Comparison of ENCODE assay signal across 22 cellular contexts in the genomic region with DNA sequence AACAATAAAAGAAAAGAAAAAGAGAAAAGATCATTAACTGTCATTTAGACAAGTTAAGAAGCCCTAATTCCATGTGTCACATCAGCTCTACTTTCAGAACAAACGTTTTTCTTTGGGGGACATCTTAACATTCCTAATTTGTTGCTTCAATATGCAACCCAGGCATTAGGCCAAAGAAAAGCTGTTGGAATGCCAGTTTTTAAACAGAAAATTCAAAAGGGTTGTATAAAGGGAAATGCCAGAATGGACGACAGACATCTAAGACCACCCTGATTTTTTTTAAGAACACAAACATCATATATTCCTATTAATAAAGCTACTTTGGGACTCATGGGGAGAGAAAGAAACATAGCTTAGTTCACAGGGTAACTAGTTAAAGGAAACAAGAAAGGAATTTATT.
A peak's percentile ranks its signal among the peaks of the same experiment; 100 is the strongest.
DNase-seq lines count a peak whose midpoint lies in the region; ATAC-seq, FAIRE-seq and TF ChIP-seq lines count a peak whose summit lies in the region.
"Had no signal": no experiment of that assay in that cellular context is flagged by ENCODE, and none has a peak within 500 bp of the region (broad histone marks: within the 10 kb centered on the region; RNA-seq: fewer than 3 reads in every experiment).

No MANE protein-coding gene starts in this region.

- peaks cover 4% of the 10 kb centered on the region for H3K9me3 ChIP-seq in adipocyte (ENCODE audit: control insufficient read depth, low read length)
- no peaks in the 10 kb centered on the region for H3K9me3 ChIP-seq in upper lobe of right lung

- no peak overlapping the region for H3K27ac ChIP-seq in upper lobe of right lung
- H3K27ac ChIP-seq: 22Rv1, BLaER1, KMS-11, PC-9 had no signal

- H3K4me1 ChIP-seq in adipocyte (ENCODE audit: control insufficient read depth, insufficient read depth, low read length) = peaks cover 6% of the 10 kb centered on the region
- H3K4me1 ChIP-seq in upper lobe of right lung = no peaks in the 10 kb centered on the region
- H3K4me1 ChIP-seq: BLaER1 had no signal

- H3K27me3 ChIP-seq in adipocyte (replicated peaks; ENCODE audit: control insufficient read depth, insufficient read depth, low read length) = no peaks in the 10 kb centered on the region
- H3K27me3 ChIP-seq in upper lobe of right lung = no peaks in the 10 kb centered on the region
- H3K27me3 ChIP-seq: BLaER1 had no signal

- H3K4me3 ChIP-seq in adipocyte (ENCODE audit: low read length) (no peak overlapping the region), choroid plexus epithelial cell (ENCODE audit: low read depth, low read length) (no peak overlapping the region), upper lobe of right lung (no peak overlapping the region)
- H3K4me3 ChIP-seq: BLaER1, GM12878, PC-9 had no signal

- TF ChIP-seq CTCF in choroid plexus epithelial cell (conservative IDR thresholded peaks at IDR 0.05; ENCODE audit: low read depth, low read length) = no peak
- no peak for TF ChIP-seq CTCF in upper lobe of right lung (IDR thresholded peaks at IDR 0.05)

- no peak for ATAC-seq in upper lobe of right lung
- ATAC-seq in GM21619 (IDR thresholded peaks at IDR 0.05; ENCODE audit: unreplicated experiment) = no peak
- ATAC-seq: CD8-positive, alpha-beta T cell; GM12878; HepG2 had no signal

- H3K9ac ChIP-seq in adipocyte (ENCODE audit: low read length) = no peak overlapping the region
- H3K9ac ChIP-seq: BLaER1, KMS-11 had no signal

- DNase-seq in adipocyte (ENCODE audit: low read depth) (peak; percentile 50), choroid plexus epithelial cell (ENCODE audit: low read depth) (peak; percentile 37), left kidney (ENCODE audit: low read depth, low spot score) (peak; percentile 20), upper lobe of right lung (no peak), superior temporal gyrus (ENCODE audit: extremely low spot score) (no peak)
- no peak for DNase-seq in stimulated activated naive CD4-positive, alpha-beta T cell (lab: John Stamatoyannopoulos, UW)
- DNase-seq: CD8-positive, alpha-beta T cell; DMS79; GDM1; NCI-H1436; NCI-H2029 treated with DMSO at 0.1 percent for 48 hours; NCI-H510A; NCI-H82; PC-9 had no signal

- FAIRE-seq in A204.1 (lab: Jason Lieb, UNC) = peak; percentile 34
- FAIRE-seq: D721Med, GM12878, HepG2 had no signal

- intact Hi-C loops in upper lobe of right lung (cut with DNase I) = no loop called here

- no peaks in the 10 kb centered on the region for H3K36me3 ChIP-seq in adipocyte (ENCODE audit: control insufficient read depth, insufficient read depth, low read length, severe bottlenecking)
- no peaks in the 10 kb centered on the region for H3K36me3 ChIP-seq in upper lobe of right lung

Comparison
In these comparisons a context has a peak if more than half of its experiments do, and no peak if none do; other contexts are left out.
1. DNase-seq: peak in adipocyte (single experiment), choroid plexus epithelial cell (single experiment) and left kidney (single experiment); none in upper lobe of right lung (single experiment), superior temporal gyrus (single experiment) and stimulated activated naive CD4-positive, alpha-beta T cell (0 of 6).